In the genomic region with DNA sequence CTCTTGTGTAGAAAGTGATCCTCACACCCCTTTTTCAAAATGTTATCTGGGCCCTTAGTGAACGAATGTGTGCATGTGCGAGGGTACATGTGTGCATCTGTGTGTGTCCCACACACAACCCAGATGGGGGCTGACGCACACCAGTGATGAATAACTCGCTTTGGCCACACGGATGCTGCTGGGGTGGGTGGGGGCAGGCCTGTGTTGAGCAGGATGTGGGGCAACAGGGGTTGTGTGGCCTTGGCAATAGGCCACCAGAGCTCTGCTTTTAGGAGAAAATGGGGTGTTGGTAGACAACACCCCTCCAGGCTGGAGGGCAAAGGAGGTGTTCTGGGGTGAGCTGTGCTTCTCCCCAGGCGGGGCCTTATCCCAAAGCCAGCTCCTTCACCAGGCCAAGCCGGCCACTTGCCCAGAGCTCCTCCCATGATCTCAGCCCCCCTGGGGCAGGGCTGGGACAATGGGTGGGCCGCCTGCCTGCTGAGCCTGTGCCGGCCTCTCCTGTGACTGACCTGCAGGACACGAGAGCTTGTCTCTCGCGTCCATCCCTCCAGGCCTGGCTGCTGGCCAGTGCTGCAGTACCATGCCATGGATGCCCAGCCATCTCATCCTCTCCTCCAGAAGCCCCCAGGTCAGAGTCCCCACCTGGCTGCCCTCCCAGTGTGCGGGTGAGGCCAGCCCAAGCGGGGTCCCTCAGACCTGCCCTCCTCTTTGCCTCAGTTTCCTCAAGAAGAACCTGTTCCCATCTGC, we compare ENCODE assay signal across 1 cellular context.
TF ChIP-seq lines count a peak whose summit lies in the region.

No MANE protein-coding gene starts in this region.

TF ChIP-seq in GM12878, 131 proteins besides CTCF, POLR2A, EP300 and RAD21:
- TF ChIP-seq HDAC6 (IDR thresholded peaks at IDR 0.05; ENCODE audit: unreplicated experiment) (no peak), MYC (IDR thresholded peaks at IDR 0.05; ENCODE audit: insufficient read depth, insufficient read length, insufficient replicate concordance, low read length, severe bottlenecking) (no peak), RBBP5 (conservative IDR thresholded peaks at IDR 0.05) (no peak), ZNF24 (IDR thresholded peaks at IDR 0.05) (no peak), TARDBP (IDR thresholded peaks at IDR 0.05; ENCODE audit: borderline replicate concordance) (no peak)
- TF ChIP-seq, protein P1, sequence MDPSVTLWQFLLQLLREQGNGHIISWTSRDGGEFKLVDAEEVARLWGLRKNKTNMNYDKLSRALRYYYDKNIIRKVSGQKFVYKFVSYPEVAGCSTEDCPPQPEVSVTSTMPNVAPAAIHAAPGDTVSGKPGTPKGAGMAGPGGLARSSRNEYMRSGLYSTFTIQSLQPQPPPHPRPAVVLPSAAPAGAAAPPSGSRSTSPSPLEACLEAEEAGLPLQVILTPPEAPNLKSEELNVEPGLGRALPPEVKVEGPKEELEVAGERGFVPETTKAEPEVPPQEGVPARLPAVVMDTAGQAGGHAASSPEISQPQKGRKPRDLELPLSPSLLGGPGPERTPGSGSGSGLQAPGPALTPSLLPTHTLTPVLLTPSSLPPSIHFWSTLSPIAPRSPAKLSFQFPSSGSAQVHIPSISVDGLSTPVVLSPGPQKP (IDR thresholded peaks at IDR 0.05; ENCODE audit: low read depth, low read length), result no peak
